ENCODE assay signal across 8 cellular contexts in the genomic region with DNA sequence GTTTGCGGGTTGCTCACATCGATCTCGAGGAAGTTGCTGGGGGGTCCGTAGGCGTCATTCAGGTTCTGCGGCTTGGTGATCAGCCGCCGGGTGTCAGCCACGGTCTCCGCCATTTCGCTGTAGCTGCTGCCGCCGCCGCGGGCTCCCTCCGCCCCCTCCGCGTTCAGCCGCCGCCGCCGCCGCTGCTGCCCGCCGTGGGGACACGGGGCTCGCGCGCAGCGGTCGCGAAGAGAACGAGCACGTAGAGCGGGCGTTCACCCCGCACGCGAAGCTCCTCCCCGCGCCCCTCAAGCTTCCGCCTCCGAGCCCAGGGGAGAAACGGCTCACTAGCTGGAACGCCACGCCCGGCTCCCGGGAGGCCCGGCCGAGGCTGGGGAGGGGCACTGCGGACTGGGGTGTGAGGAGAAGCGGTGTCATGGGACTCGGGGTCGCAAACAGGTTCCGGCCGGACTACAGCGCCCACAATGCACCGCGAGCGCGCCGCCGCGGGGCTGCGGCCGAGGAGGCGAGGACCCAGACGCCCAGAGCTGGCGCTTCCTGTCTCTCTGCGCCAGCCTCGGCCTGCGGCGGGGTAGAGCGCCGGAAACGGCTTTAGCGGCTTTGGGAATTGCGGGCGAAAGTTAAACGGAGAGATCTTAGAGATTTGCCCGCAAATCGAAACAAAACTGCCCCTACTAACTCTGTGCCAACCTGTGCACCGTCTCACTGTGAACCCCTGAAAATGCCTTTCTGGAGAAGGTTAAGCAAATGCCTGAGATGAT. TPM values are rescaled to one million over a fixed set of nuclear protein-coding genes. Genes with fewer than 3 reads are reported as not detected.
DNase-seq lines count a peak whose midpoint lies in the region; ATAC-seq and TF ChIP-seq lines count a peak whose summit lies in the region.

Gene SNX3, minus strand, starts transcription at position 232 of the 761 bp plus-strand sequence. Its CDS starts 119 bp downstream, at position 113.

- H3K27ac Mint-ChIP-seq in activated naive CD8-positive, alpha-beta T cell, result peak within 1 kb of the TSS; percentile 93

- intact Hi-C loops in testis (cut with DNase I; ENCODE audit: low total_unique reads), result no loop called here

- H3K27me3 Mint-ChIP-seq in activated naive CD8-positive, alpha-beta T cell, result no peaks in the 10 kb centered on the region

- no peak for TF ChIP-seq CTCF in omental fat pad (IDR thresholded peaks at IDR 0.05)
- peak in 2 of 3 experiments; percentile 12 to 23 for TF ChIP-seq CTCF in testis (IDR thresholded peaks at IDR 0.05)

- H3K27me3 ChIP-seq in testis, result no peaks in the 10 kb centered on the region

- WGBS in testis, 2 donors, result 0% methylated on average over 8 to 56 of the region's 83 CpGs

- TF ChIP-seq POLR2A in GM10847 (IDR thresholded peaks at IDR 0.05; ENCODE audit: extremely low read depth, insufficient read length) (peak; percentile 77), testis (IDR thresholded peaks at IDR 0.05) (no peak)

- no peaks in the 10 kb centered on the region for H3K9me3 ChIP-seq in testis

- peaks cover 28% of the 10 kb centered on the region for H3K4me1 Mint-ChIP-seq in activated naive CD8-positive, alpha-beta T cell (ENCODE audit: low read depth)

- H3K9me3 Mint-ChIP-seq in activated naive CD8-positive, alpha-beta T cell (ENCODE audit: low read depth), result no peaks in the 10 kb centered on the region

- H3K4me1 ChIP-seq in testis, result peaks cover 22% of the 10 kb centered on the region

- H3K36me3 ChIP-seq in testis (ENCODE audit: low read depth, missing control alignments), result no peaks in the 10 kb centered on the region

- ATAC-seq in HG02588 (IDR thresholded peaks at IDR 0.05; ENCODE audit: unreplicated experiment) (peak; percentile 85), omental fat pad (ENCODE audit: low FRiP score) (peak; percentile 99)

- H3K4me3 Mint-ChIP-seq in activated naive CD8-positive, alpha-beta T cell, result peak within 1 kb of the TSS; percentile 91

- peak within 1 kb of the TSS; percentile 98 to 100 for H3K27ac ChIP-seq in testis

- H3K36me3 Mint-ChIP-seq in activated naive CD8-positive, alpha-beta T cell, result no peaks in the 10 kb centered on the region

- DNase-seq in NCI-H1092 (lab: John Stamatoyannopoulos, UW), result peak; percentile 87
- DNase-seq in SKM-1 treated with dmso at 0.1 percent for 144 hours (lab: John Stamatoyannopoulos, UW; ENCODE audit: unreplicated experiment), result peak; percentile 90
- peak; percentile 45 for DNase-seq in glomerular endothelial cell (ENCODE audit: extremely low read depth, low read depth, low spot score)
- DNase-seq in omental fat pad (ENCODE audit: low spot score), result peak; percentile 74
- DNase-seq in testis, result peak; percentile 95

- peak within 1 kb of the TSS; percentile 95 to 97 for H3K4me3 ChIP-seq in testis

RNA-seq across cellular contexts. Expression of gene SNX3, which starts in this region (rescaled TPM):
- total RNA-seq in glomerular endothelial cell (216 and 235 TPM in 2 replicates), omental fat pad (100 to 1,000 TPM; 136 to 245 (median 202) TPM), testis (100 to 1,000 TPM; 125 to 139 TPM)
- 252 TPM for polyA plus RNA-seq in testis (ENCODE audit: insufficient read depth, low read depth, low replicate concordance)

Comparison
In these comparisons a context has a peak if more than half of its experiments do, and no peak if none do; other contexts are left out.
1. Peak in every context shown above with its lines: DNase-seq, ATAC-seq, H3K4me3 ChIP-seq and H3K27ac ChIP-seq.
2. DNase-seq: peak in every context shown above with its lines; median percentile 95 in testis; 90 in SKM-1 treated with dmso at 0.1 percent for 144 hours; 87 in NCI-H1092; 74 in omental fat pad; 45 in glomerular endothelial cell.
3. CTCF ChIP-seq: peak in testis (2 of 3); none in omental fat pad (0 of 3).